ENCODE assay signal across 3 cellular contexts in genomic region chr2:110690345-110690965, GRCh38.
A peak's percentile ranks its signal among the peaks of the same experiment; 100 is the strongest.
TF ChIP-seq lines count a peak whose summit lies in the region.

No MANE protein-coding gene starts in this region.

TF ChIP-seq in A549, 52 proteins besides CTCF, POLR2A, EP300 and RAD21:
- TF ChIP-seq HEYL (CRISPR knock-in tag; IDR thresholded peaks at IDR 0.05) (no peak), MAFK (IDR thresholded peaks at IDR 0.05; ENCODE audit: partially characterized antibody) (peak; percentile 74), HES2 (IDR thresholded peaks at IDR 0.05) (no peak)
TF ChIP-seq in A549: peak in this region for 1.

TF ChIP-seq in IMR-90, 13 proteins besides CTCF, POLR2A, EP300 and RAD21:
- peak; percentile 79 for TF ChIP-seq MAFK (IDR thresholded peaks at IDR 0.05; ENCODE audit: low read depth, low read length)
- no peak for TF ChIP-seq ELK1 (IDR thresholded peaks at IDR 0.05; ENCODE audit: borderline replicate concordance, low read depth, low read length)

TF ChIP-seq in liver, 16 proteins besides CTCF, POLR2A, EP300 and RAD21:
- TF ChIP-seq RXRA (IDR thresholded peaks at IDR 0.05) (peak in 1 of 2 donors; percentile 13), YY1 (IDR thresholded peaks at IDR 0.05) (no peak), HNF4A (conservative IDR thresholded peaks at IDR 0.05) (peak; percentile 87 to 89), SP1 (IDR thresholded peaks at IDR 0.05) (peak; percentile 38), MAX (IDR thresholded peaks at IDR 0.05) (no peak), FOXA1 (IDR thresholded peaks at IDR 0.05) (no peak), HNF4G (IDR thresholded peaks at IDR 0.05) (peak; percentile 67)
